In the genomic region with DNA sequence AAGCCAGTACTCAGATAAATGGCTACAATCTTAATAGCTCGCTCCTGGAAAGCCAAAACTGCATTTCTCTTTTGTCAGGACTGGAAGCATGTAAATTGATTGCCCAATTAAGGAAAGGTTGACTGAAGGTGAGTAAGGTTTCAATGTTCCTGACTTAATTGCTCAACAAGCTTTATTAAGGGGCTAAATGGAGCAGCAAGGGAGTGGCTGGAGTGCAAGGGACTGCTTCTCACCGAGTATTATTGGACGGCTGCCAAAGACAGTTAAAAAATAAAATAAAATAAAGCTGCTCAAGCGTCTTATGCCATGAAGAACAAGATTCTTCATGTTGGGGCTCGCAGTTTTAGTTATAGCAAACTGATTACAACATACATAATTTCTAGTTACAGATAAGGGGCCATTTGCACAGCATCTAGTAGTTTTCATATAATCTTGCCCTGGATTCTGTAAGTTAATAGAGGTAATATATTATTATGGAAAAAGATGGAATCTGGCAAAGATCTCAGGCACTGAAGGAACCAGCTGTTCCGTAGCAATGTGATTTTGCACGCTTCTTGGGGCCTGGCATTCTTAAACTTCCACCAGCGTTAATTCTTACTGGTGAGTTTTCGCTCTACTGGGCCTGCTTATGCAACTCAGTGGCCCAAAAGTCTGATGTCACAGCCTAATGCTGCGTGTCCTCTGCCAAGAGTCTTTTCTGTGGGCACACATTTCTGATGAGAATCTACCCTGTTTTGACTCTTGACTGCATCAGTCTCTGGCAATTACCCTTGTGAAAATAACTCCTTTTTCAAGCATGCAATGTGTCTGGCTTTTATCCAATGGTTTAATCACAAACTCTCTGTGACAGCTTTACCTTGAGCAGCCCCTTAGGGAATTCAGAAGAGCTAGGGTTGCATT, we compare ENCODE assay signal across 9 cellular contexts.
DNase-seq lines count a peak whose midpoint lies in the region; ATAC-seq, FAIRE-seq and TF ChIP-seq lines count a peak whose summit lies in the region.
"Had no signal": no experiment of that assay in that cellular context is flagged by ENCODE, and none has a peak within 500 bp of the region (broad histone marks: within the 10 kb centered on the region; RNA-seq: fewer than 3 reads in every experiment).

No MANE protein-coding gene starts in this region.

- H3K27me3 Mint-ChIP-seq in activated T-cell treated with anti-CD3 and anti-CD28 coated beads, Interleukin-2, amount 50 U/mL, for 24 hours, result no peaks in the 10 kb centered on the region
- H3K27me3 Mint-ChIP-seq in activated naive CD4-positive, alpha-beta T cell treated with anti-CD3 and anti-CD28 coated beads for 36 hours (ENCODE audit: low read depth), result no peaks in the 10 kb centered on the region

- H3K36me3 Mint-ChIP-seq in activated T-cell treated with anti-CD3 and anti-CD28 coated beads, Interleukin-2, amount 50 U/mL, for 24 hours (ENCODE audit: low read depth), result peaks cover 3% of the 10 kb centered on the region
- H3K36me3 Mint-ChIP-seq in activated naive CD4-positive, alpha-beta T cell treated with anti-CD3 and anti-CD28 coated beads for 36 hours (ENCODE audit: low read depth), result peaks cover 9% of the 10 kb centered on the region

- no peak overlapping the region for H3K4me3 ChIP-seq in pancreas

- no peaks in the 10 kb centered on the region for H3K9me3 ChIP-seq in pancreas

- DNase-seq in DMS153 (lab: John Stamatoyannopoulos, UW) (peak; percentile 74), NCI-H2171 treated with DMSO at 0.1 percent for 48 hours (lab: John Stamatoyannopoulos, UW) (peak; percentile 93), epidermal melanocyte (ENCODE audit: insufficient read length, low spot score) (peak; percentile 16), pancreas (no peak), T-helper 9 cell (no peak), T-helper 2 cell (no peak)
- no peak for DNase-seq in activated T-cell treated with anti-CD3 and anti-CD28 coated beads, Interleukin-2, amount 50 U/mL, for 24 hours
- no peak for DNase-seq in activated naive CD4-positive, alpha-beta T cell treated with anti-CD3 and anti-CD28 coated beads for 36 hours
- DNase-seq: stimulated activated naive CD4-positive, alpha-beta T cell treated with Interleukin-2 at 50 U/mL for 16 hours had no signal

- no peaks in the 10 kb centered on the region for H3K27me3 ChIP-seq in pancreas

- no peak overlapping the region for H3K4me3 Mint-ChIP-seq in activated T-cell treated with anti-CD3 and anti-CD28 coated beads, Interleukin-2, amount 50 U/mL, for 24 hours
- no peak overlapping the region for H3K4me3 Mint-ChIP-seq in activated naive CD4-positive, alpha-beta T cell treated with anti-CD3 and anti-CD28 coated beads for 36 hours

- intact Hi-C loops in pancreas (cut with DNase I), result loop anchor here in 1 of 3 donors (10.0 kb wide), 1 partner anchor 164 kb away; no protein-coding TSS in a partner anchor
- intact Hi-C loops in activated naive CD4-positive, alpha-beta T cell treated with anti-CD3 and anti-CD28 coated beads for 36 hours (cut with micrococcal nuclease), result no loop called here

- no peak for FAIRE-seq in pancreas (lab: Jason Lieb, UNC)

- no peaks in the 10 kb centered on the region for H3K4me1 ChIP-seq in pancreas

- H3K9me3 Mint-ChIP-seq in activated T-cell treated with anti-CD3 and anti-CD28 coated beads, Interleukin-2, amount 50 U/mL, for 24 hours, result peaks cover 13% of the 10 kb centered on the region
- peaks cover 9% of the 10 kb centered on the region for H3K9me3 Mint-ChIP-seq in activated naive CD4-positive, alpha-beta T cell treated with anti-CD3 and anti-CD28 coated beads for 36 hours

- H3K27ac ChIP-seq in pancreas, result no peak overlapping the region

- WGBS in pancreas, 2 donors, result 64 to 65% methylated on average over 10 of the region's 10 CpGs

- peak in 3 of 4 donors; percentile 34 to 56 (median 46) for ATAC-seq in pancreas

- peaks cover 14% of the 10 kb centered on the region for H3K4me1 Mint-ChIP-seq in activated T-cell treated with anti-CD3 and anti-CD28 coated beads, Interleukin-2, amount 50 U/mL, for 24 hours (ENCODE audit: low read depth)
- peaks cover 18% of the 10 kb centered on the region for H3K4me1 Mint-ChIP-seq in activated naive CD4-positive, alpha-beta T cell treated with anti-CD3 and anti-CD28 coated beads for 36 hours (ENCODE audit: low read depth)

- TF ChIP-seq CTCF in pancreas (IDR thresholded peaks at IDR 0.05), result no peak

- H3K27ac Mint-ChIP-seq in activated T-cell treated with anti-CD3 and anti-CD28 coated beads, Interleukin-2, amount 50 U/mL, for 24 hours, result no peak overlapping the region
- H3K27ac Mint-ChIP-seq in activated naive CD4-positive, alpha-beta T cell treated with anti-CD3 and anti-CD28 coated beads for 36 hours, result no peak overlapping the region

- no peaks in the 10 kb centered on the region for H3K36me3 ChIP-seq in pancreas

- CTCF ChIA-PET in activated naive CD4-positive, alpha-beta T cell treated with anti-CD3 and anti-CD28 coated beads for 36 hours (lab: Charles Lee), result interaction anchor here (1.3 to 1.6 kb wide), 2 partner anchors 36 to 143 kb away, joined by 3 to 7 read pairs; no protein-coding TSS in a partner anchor

Comparison
In these comparisons a context has a peak if more than half of its experiments do, and no peak if none do; other contexts are left out.
1. DNase-seq: peak in DMS153 (single experiment), NCI-H2171 treated with DMSO at 0.1 percent for 48 hours (single experiment) and epidermal melanocyte (single experiment); none in pancreas (0 of 6), activated T-cell treated with anti-CD3 and anti-CD28 coated beads, Interleukin-2, amount 50 U/mL, for 24 hours (single experiment), T-helper 9 cell (single experiment), activated naive CD4-positive, alpha-beta T cell treated with anti-CD3 and anti-CD28 coated beads for 36 hours (single experiment) and T-helper 2 cell (0 of 5).